9 cellular contexts compared by ENCODE assay signal in the genomic region with DNA sequence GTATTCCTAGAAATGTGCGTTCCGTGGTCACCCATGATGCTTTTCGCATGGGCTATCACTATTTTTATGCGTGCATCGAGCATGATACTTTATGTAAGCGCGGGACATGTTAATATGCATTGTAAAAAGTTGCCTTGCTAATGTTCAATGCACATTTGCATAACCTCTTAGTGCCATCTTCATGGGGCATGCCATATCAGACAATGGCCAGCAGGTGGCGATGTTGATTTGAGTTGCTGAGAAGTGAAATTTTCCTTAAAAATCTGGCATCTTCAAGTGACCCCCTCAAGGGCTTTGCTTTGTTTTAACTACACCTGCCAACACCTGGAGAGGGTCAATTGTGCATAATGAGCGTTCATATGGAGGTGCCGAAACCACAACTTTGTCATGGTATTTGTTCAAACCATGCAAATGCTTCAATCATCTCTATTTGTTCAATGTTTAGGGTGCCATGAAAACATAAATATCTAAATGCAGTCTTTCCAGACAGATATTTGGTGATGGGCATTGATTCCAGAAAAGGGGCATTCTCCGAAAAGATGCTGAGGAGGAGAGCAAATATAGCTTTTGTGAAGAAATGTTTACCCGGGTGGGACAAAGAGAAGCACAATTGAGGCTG.
DNase-seq lines count a peak whose midpoint lies in the region.
"Had no signal": no experiment of that assay in that cellular context is flagged by ENCODE, and none has a peak within 500 bp of the region (broad histone marks: within the 10 kb centered on the region; RNA-seq: fewer than 3 reads in every experiment).

No MANE protein-coding gene starts in this region.

- H2AK5ac ChIP-seq in trophoblast cell (ENCODE audit: low read length) = no peak overlapping the region

- no peak overlapping the region for H3K27ac ChIP-seq in trophoblast cell (ENCODE audit: low read depth, low read length)
- H3K27ac ChIP-seq: BLaER1 had no signal

- H4K12ac ChIP-seq in trophoblast cell (ENCODE audit: low read depth, low read length) = no peak overlapping the region

- no peaks in the 10 kb centered on the region for H3K27me3 Mint-ChIP-seq in activated T-helper 2 cell treated with anti-CD3 and anti-CD28 coated beads, Interferon-gamma antibody, Interleukin-2, Interleukin-4, amounts not matched to agents 10 μg/mL and 5 μg/mL and 100 μg/mL, durations not matched to agents 14 hours and 24 hours and 36 hours (ENCODE audit: low read depth)
- no peaks in the 10 kb centered on the region for H3K27me3 Mint-ChIP-seq in T-helper 2 cell treated with Interferon-gamma antibody and Interleukin-4, amounts not matched to agents 5 μg/mL and 100 μg/mL, for 36 hours (ENCODE audit: low read depth)

- no peak overlapping the region for H2BK120ac ChIP-seq in trophoblast cell (ENCODE audit: insufficient read depth, low read length, poor library complexity)

- no peak overlapping the region for H2BK5ac ChIP-seq in trophoblast cell (ENCODE audit: low read depth, low read length, poor library complexity)

- no peak overlapping the region for H3K4ac ChIP-seq in trophoblast cell (ENCODE audit: low read depth, low read length)

- H4K91ac ChIP-seq in trophoblast cell (ENCODE audit: low read depth, low read length) = no peak overlapping the region

- intact Hi-C loops in activated T-helper 2 cell treated with anti-CD3 and anti-CD28 coated beads, Interferon-gamma antibody, Interleukin-2, Interleukin-4, amounts not matched to agents 10 μg/mL and 5 μg/mL and 100 μg/mL, durations not matched to agents 14 hours and 24 hours and 36 hours (cut with micrococcal nuclease) = no loop called here

- no peak overlapping the region for H3K27ac Mint-ChIP-seq in activated T-helper 2 cell treated with anti-CD3 and anti-CD28 coated beads, Interferon-gamma antibody, Interleukin-2, Interleukin-4, amounts not matched to agents 10 μg/mL and 5 μg/mL and 100 μg/mL, durations not matched to agents 14 hours and 24 hours and 36 hours
- H3K27ac Mint-ChIP-seq in T-helper 2 cell treated with Interferon-gamma antibody and Interleukin-4, amounts not matched to agents 5 μg/mL and 100 μg/mL, for 36 hours = no peak overlapping the region

- no peak overlapping the region for H3K14ac ChIP-seq in trophoblast cell (ENCODE audit: low read length)

- H2BK12ac ChIP-seq in trophoblast cell (ENCODE audit: low read length) = no peak overlapping the region

- H3K23ac ChIP-seq in trophoblast cell (ENCODE audit: low read length) = no peak overlapping the region

- no peaks in the 10 kb centered on the region for H3K9me3 ChIP-seq in trophoblast cell (ENCODE audit: insufficient read depth, low read depth, low read length)
- H3K9me3 ChIP-seq: BLaER1 had no signal

- WGBS in trophoblast cell (ENCODE audit: extremely low coverage, insufficient coverage, insufficient read length) = no CpG with 5 or more reads among the region's 12 CpGs

- H3K79me2 ChIP-seq in trophoblast cell (ENCODE audit: control insufficient read depth, insufficient read depth, low read length, poor library complexity) = no peaks in the 10 kb centered on the region

- no peak overlapping the region for H3K4me3 Mint-ChIP-seq in activated T-helper 2 cell treated with anti-CD3 and anti-CD28 coated beads, Interferon-gamma antibody, Interleukin-2, Interleukin-4, amounts not matched to agents 10 μg/mL and 5 μg/mL and 100 μg/mL, durations not matched to agents 14 hours and 24 hours and 36 hours (ENCODE audit: low read depth)
- H3K4me3 Mint-ChIP-seq in T-helper 2 cell treated with Interferon-gamma antibody and Interleukin-4, amounts not matched to agents 5 μg/mL and 100 μg/mL, for 36 hours = no peak overlapping the region

- H3K9ac ChIP-seq in trophoblast cell (ENCODE audit: low read length) = no peak overlapping the region
- H3K9ac ChIP-seq: BLaER1 had no signal

- no peaks in the 10 kb centered on the region for H3K36me3 Mint-ChIP-seq in activated T-helper 2 cell treated with anti-CD3 and anti-CD28 coated beads, Interferon-gamma antibody, Interleukin-2, Interleukin-4, amounts not matched to agents 10 μg/mL and 5 μg/mL and 100 μg/mL, durations not matched to agents 14 hours and 24 hours and 36 hours (ENCODE audit: low read depth)
- H3K36me3 Mint-ChIP-seq in T-helper 2 cell treated with Interferon-gamma antibody and Interleukin-4, amounts not matched to agents 5 μg/mL and 100 μg/mL, for 36 hours (ENCODE audit: low read depth) = no peaks in the 10 kb centered on the region

- H4K8ac ChIP-seq in trophoblast cell (ENCODE audit: low read depth, low read length) = no peak overlapping the region

- no peak overlapping the region for H3K4me3 ChIP-seq in trophoblast cell (ENCODE audit: low read depth, low read length)
- H3K4me3 ChIP-seq: BLaER1 had no signal

- DNase-seq in DMS53 (lab: John Stamatoyannopoulos, UW) = peak; percentile 16
- DNase-seq in DMS53 treated with DMSO at 0.1 percent for 48 hours (lab: John Stamatoyannopoulos, UW; ENCODE audit: unreplicated experiment) = no peak
- peak; percentile 36 for DNase-seq in H4 (ENCODE audit: low spot score)
- DNase-seq in NCI-H524 (lab: John Stamatoyannopoulos, UW) = peak; percentile 26 to 67
- peak; percentile 8 for DNase-seq in activated T-helper 2 cell treated with anti-CD3 and anti-CD28 coated beads, Interferon-gamma antibody, Interleukin-2, Interleukin-4, amounts not matched to agents 10 μg/mL and 5 μg/mL and 100 μg/mL, durations not matched to agents 14 hours and 24 hours and 36 hours (ENCODE audit: low spot score)
- peak; percentile 32 for DNase-seq in globus pallidus (ENCODE audit: low spot score)
- peak; percentile 19 to 76 for DNase-seq in trophoblast cell
- no peak for DNase-seq in T-helper 2 cell treated with Interferon-gamma antibody and Interleukin-4, amounts not matched to agents 5 μg/mL and 100 μg/mL, for 36 hours (ENCODE audit: low spot score)

- H3K18ac ChIP-seq in trophoblast cell (ENCODE audit: low read length) = no peak overlapping the region

- H3K27me3 ChIP-seq in trophoblast cell (ENCODE audit: insufficient read depth, low read length) = no peaks in the 10 kb centered on the region
- H3K27me3 ChIP-seq: BLaER1 had no signal

- H2AFZ ChIP-seq in trophoblast cell (ENCODE audit: insufficient read depth, low read length, poor library complexity) = no peak overlapping the region

- H3K4me2 ChIP-seq in trophoblast cell (ENCODE audit: low read length) = no peak overlapping the region
- H3K4me2 ChIP-seq: BLaER1 had no signal

- H3K36me3 ChIP-seq in trophoblast cell (ENCODE audit: control insufficient read depth in 1 of 2, insufficient read depth in 2 of 2, low read length in 2 of 2) = no peaks in the 10 kb centered on the region
- H3K36me3 ChIP-seq: BLaER1 had no signal

- H3K9me3 Mint-ChIP-seq in activated T-helper 2 cell treated with anti-CD3 and anti-CD28 coated beads, Interferon-gamma antibody, Interleukin-2, Interleukin-4, amounts not matched to agents 10 μg/mL and 5 μg/mL and 100 μg/mL, durations not matched to agents 14 hours and 24 hours and 36 hours = no peaks in the 10 kb centered on the region
- no peaks in the 10 kb centered on the region for H3K9me3 Mint-ChIP-seq in T-helper 2 cell treated with Interferon-gamma antibody and Interleukin-4, amounts not matched to agents 5 μg/mL and 100 μg/mL, for 36 hours

- H3K4me1 ChIP-seq in trophoblast cell (ENCODE audit: control insufficient read depth in 1 of 2, insufficient read depth in 2 of 2, low read length in 2 of 2) = no peaks in the 10 kb centered on the region
- H3K4me1 ChIP-seq: BLaER1 had no signal

- H3K79me1 ChIP-seq in trophoblast cell (ENCODE audit: low read length) = no peaks in the 10 kb centered on the region

- no peaks in the 10 kb centered on the region for H3K4me1 Mint-ChIP-seq in activated T-helper 2 cell treated with anti-CD3 and anti-CD28 coated beads, Interferon-gamma antibody, Interleukin-2, Interleukin-4, amounts not matched to agents 10 μg/mL and 5 μg/mL and 100 μg/mL, durations not matched to agents 14 hours and 24 hours and 36 hours (ENCODE audit: low read depth)
- no peaks in the 10 kb centered on the region for H3K4me1 Mint-ChIP-seq in T-helper 2 cell treated with Interferon-gamma antibody and Interleukin-4, amounts not matched to agents 5 μg/mL and 100 μg/mL, for 36 hours (ENCODE audit: low read depth)

Comparison
In these comparisons a context has a peak if more than half of its experiments do, and no peak if none do; other contexts are left out.
1. DNase-seq: peak in DMS53 (single experiment), H4 (single experiment), NCI-H524 (2 of 2), activated T-helper 2 cell treated with anti-CD3 and anti-CD28 coated beads, Interferon-gamma antibody, Interleukin-2, Interleukin-4, amounts not matched to agents 10 μg/mL and 5 μg/mL and 100 μg/mL, durations not matched to agents 14 hours and 24 hours and 36 hours (single experiment), globus pallidus (single experiment) and trophoblast cell (2 of 2); none in DMS53 treated with DMSO at 0.1 percent for 48 hours (single experiment) and T-helper 2 cell treated with Interferon-gamma antibody and Interleukin-4, amounts not matched to agents 5 μg/mL and 100 μg/mL, for 36 hours (single experiment).